16 cellular contexts compared by ENCODE assay signal in the genomic region with DNA sequence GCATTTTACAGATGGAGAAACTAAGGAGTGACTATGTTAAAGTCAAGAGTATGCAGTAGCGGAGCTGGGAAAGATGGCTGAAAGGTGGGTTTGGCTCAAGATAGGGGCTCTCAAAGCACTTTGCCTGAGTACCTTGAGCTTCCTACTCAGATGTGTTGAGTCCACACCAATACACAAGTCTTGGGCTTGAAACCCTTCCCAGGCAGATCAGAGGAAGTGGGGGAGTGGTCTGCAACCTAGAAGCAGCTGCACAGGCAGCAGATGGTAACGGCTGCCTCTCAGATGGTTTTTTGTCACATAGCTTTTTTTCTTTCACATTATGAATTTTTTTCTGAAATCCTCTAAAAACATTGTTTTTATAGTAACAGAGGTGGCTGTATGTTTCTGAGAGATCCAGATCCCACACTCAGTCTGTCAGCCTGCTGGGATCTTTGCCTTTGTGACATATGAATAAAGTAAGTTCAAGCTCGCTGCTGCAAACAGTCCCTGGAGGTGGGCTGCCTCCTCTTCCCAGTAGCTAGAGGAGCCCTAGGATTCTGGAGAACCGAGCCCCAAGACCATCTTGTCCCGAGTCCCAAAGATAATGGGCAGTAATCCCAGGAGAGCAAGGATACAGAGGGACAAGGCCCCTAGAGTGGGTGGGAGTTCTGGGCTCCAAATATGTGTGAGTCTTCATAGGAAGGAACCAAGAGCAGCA.
DNase-seq lines count a peak whose midpoint lies in the region; TF ChIP-seq lines count a peak whose summit lies in the region.
"Had no signal": no experiment of that assay in that cellular context is flagged by ENCODE, and none has a peak within 500 bp of the region (broad histone marks: within the 10 kb centered on the region; RNA-seq: fewer than 3 reads in every experiment).

No MANE protein-coding gene starts in this region.

- H2AFZ ChIP-seq in OCI-LY7 (ENCODE audit: low read length) = peak overlapping the region; percentile 46; the same call in 1 of the 2 replicates

- H3K4me3 ChIP-seq in DOHH2 (ENCODE audit: low read length) = peak overlapping the region; percentile 60
- H3K4me3 ChIP-seq in OCI-LY7 (ENCODE audit: low read depth, low read length, poor library complexity, severe bottlenecking) = peak overlapping the region; percentile 34
- H3K4me3 ChIP-seq: K562, MG63, SK-N-MC had no signal

- H3K36me3 ChIP-seq in DOHH2 (ENCODE audit: control insufficient read depth, low read length) (peaks cover 2% of the 10 kb centered on the region; the same call in 1 of the 2 replicates), OCI-LY7 (ENCODE audit: insufficient read depth, low read length) (no peaks in the 10 kb centered on the region; the same call in 1 of the 2 replicates)
- H3K36me3 ChIP-seq: MG63 had no signal

- H3K9me3 ChIP-seq in DOHH2 (ENCODE audit: control insufficient read depth, insufficient read depth, low read length) (no peaks in the 10 kb centered on the region), OCI-LY7 (ENCODE audit: low read length) (peaks cover 16% of the 10 kb centered on the region)
- H3K9me3 ChIP-seq: MG63 had no signal

- CTCF ChIA-PET in OCI-LY7 (lab: Charles Lee; ENCODE audit: unreplicated experiment) = interaction anchor here (0.8 to 1.3 kb wide), 3 partner anchors 9 to 224 kb away, joined by 3 to 5 read pairs (median 3); no protein-coding TSS in a partner anchor

- H3K27ac Mint-ChIP-seq in osteocyte (ENCODE audit: unreplicated experiment) = no peak overlapping the region
- H3K27ac Mint-ChIP-seq: CD4-positive, CD25-positive, alpha-beta regulatory T cell had no signal

- H3K4me2 ChIP-seq in DOHH2 (ENCODE audit: low read length) (peak overlapping the region; percentile 62), OCI-LY7 (ENCODE audit: low read length) (peak overlapping the region; percentile 70)

- peak; percentile 69 to 76 for DNase-seq in Kasumi-1 (lab: John Stamatoyannopoulos, UW)
- DNase-seq in OCI-LY7 (ENCODE audit: low spot score) = peak; percentile 92
- peak; percentile 53 for DNase-seq in osteocyte (ENCODE audit: extremely low spot score, unreplicated experiment)
- DNase-seq in activated gamma-delta T cell treated with Interleukin-2 at 50 U/mL for 16 hours = no peak
- no peak for DNase-seq in AG08396 (ENCODE audit: low spot score)
- DNase-seq in kidney tubule cell (ENCODE audit: low spot score) = no peak
- DNase-seq: CD4-positive, CD25-positive, alpha-beta regulatory T cell; GOT3; MG63; NCI-H1092 treated with DMSO at 0.1 percent for 48 hours; NCI-H774; Right ventricle myocardium superior; T-helper 1 cell had no signal

- POLR2A ChIA-PET in OCI-LY7 (lab: Charles Lee) = interaction anchor here (0.6 to 4.4 kb wide), 9 partner anchors 10 to 188 kb away, joined by 3 to 65 read pairs (median 3); no protein-coding TSS in a partner anchor

- BruUV-seq in OCI-LY7 (replicated peaks; lab: Mats Ljungman, UMichigan) = no TSS peak

- H4K20me1 ChIP-seq in DOHH2 (ENCODE audit: control insufficient read depth, insufficient read depth, low read depth, low read length) (no peaks in the 10 kb centered on the region), OCI-LY7 (ENCODE audit: insufficient read depth, low read length) (no peaks in the 10 kb centered on the region)

- H3K27ac ChIP-seq in DOHH2 (ENCODE audit: low read depth, low read length) (peak overlapping the region; percentile 100), OCI-LY7 (ENCODE audit: low read depth, low read length, poor library complexity, severe bottlenecking) (peak overlapping the region; percentile 96)
- H3K27ac ChIP-seq: SK-N-MC had no signal

- no peak for TF ChIP-seq CTCF in DOHH2 (IDR thresholded peaks at IDR 0.05; ENCODE audit: low read depth, low read length, poor library complexity, severe bottlenecking)
- TF ChIP-seq CTCF in OCI-LY7 (conservative IDR thresholded peaks at IDR 0.05; ENCODE audit: low read length) = no peak
- no peak for TF ChIP-seq CTCF in osteocyte (IDR thresholded peaks at IDR 0.05)

- H3K9me2 ChIP-seq in DOHH2 (replicated peaks; ENCODE audit: control insufficient read depth, low read length) (no peaks in the 10 kb centered on the region), OCI-LY7 (ENCODE audit: insufficient read depth, low read length) (no peaks in the 10 kb centered on the region)

- H3K4me1 Mint-ChIP-seq in osteocyte (ENCODE audit: unreplicated experiment) = no peaks in the 10 kb centered on the region
- H3K4me1 Mint-ChIP-seq: CD4-positive, CD25-positive, alpha-beta regulatory T cell had no signal

- H3K79me2 ChIP-seq in DOHH2 (ENCODE audit: control insufficient read depth, low read length) (no peaks in the 10 kb centered on the region), OCI-LY7 (ENCODE audit: insufficient read depth, low read depth, low read length) (no peaks in the 10 kb centered on the region)

- H3K36me3 Mint-ChIP-seq in osteocyte (ENCODE audit: unreplicated experiment) = no peaks in the 10 kb centered on the region
- H3K36me3 Mint-ChIP-seq: CD4-positive, CD25-positive, alpha-beta regulatory T cell had no signal

- H3K9me3 Mint-ChIP-seq in osteocyte (ENCODE audit: unreplicated experiment) = peaks cover 7% of the 10 kb centered on the region

- H3K4me1 ChIP-seq in DOHH2 (ENCODE audit: control insufficient read depth, low read length) = peaks cover 100% of the 10 kb centered on the region
- H3K4me1 ChIP-seq in OCI-LY7 (ENCODE audit: insufficient read depth, low read length, poor library complexity, severe bottlenecking) = peaks cover 84% of the 10 kb centered on the region

- peaks cover 39% of the 10 kb centered on the region for H3F3A ChIP-seq in DOHH2 (ENCODE audit: control insufficient read depth, insufficient read depth)

- peaks cover 29% of the 10 kb centered on the region for H3K27me3 Mint-ChIP-seq in osteocyte (ENCODE audit: unreplicated experiment)

- H3K27me3 ChIP-seq in DOHH2 (ENCODE audit: control insufficient read depth, low read length) = no peaks in the 10 kb centered on the region

- no peak overlapping the region for H3K4me3 Mint-ChIP-seq in osteocyte (ENCODE audit: unreplicated experiment)
- H3K4me3 Mint-ChIP-seq: CD4-positive, CD25-positive, alpha-beta regulatory T cell had no signal

- intact Hi-C loops in OCI-LY7 (cut with micrococcal nuclease; ENCODE audit: unreplicated experiment) = loop anchor here (1.0 to 5.0 kb wide), 2 partner anchors 10 to 61 kb away; no protein-coding TSS in a partner anchor

Comparison
In these comparisons a context has a peak if more than half of its experiments do, and no peak if none do; other contexts are left out.
1. DNase-seq: peak in Kasumi-1 (2 of 2), OCI-LY7 (single experiment) and osteocyte (single experiment); none in activated gamma-delta T cell treated with Interleukin-2 at 50 U/mL for 16 hours (single experiment), AG08396 (single experiment) and kidney tubule cell (single experiment).